ENCODE assay signal across 18 cellular contexts in the genomic region with DNA sequence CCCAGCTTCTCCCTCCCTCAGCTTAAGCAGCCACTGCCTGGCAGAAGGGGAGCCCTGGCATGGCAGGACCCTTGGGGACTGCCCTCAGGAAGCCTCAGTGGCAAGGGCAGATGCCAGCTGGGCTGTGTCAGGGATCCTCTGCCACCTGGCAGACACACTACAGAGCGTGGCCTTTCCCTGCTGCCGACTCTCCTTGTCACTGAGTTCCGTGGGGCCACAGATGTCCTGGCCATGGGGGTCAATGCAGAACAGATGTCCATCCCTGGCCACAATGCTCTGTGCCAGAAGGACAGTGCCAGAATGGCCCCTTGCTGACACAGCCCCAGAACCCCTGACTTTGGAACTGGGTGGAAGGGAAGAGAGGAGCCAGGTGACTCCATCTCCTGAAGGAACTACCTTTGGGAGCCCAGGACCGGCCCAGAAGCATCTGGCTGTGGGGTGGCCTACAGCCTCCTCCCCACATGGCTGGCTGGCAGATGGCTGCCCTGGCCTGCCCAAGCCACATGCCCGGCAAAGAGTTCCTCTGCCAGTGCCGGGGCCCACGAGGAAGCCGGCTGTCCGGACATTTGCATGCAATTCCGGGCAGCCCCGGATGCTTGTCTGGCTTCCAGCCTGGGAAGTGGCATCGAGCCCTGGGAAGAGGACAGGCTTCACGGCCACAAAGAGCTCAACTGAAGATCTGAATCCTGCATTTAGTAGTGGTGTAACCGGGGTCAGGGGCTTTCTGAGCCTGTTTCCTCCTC. TPM values are rescaled to one million over a fixed set of nuclear protein-coding genes. Genes with fewer than 3 reads are reported as not detected.
A peak's percentile ranks its signal among the peaks of the same experiment; 100 is the strongest.
DNase-seq lines count a peak whose midpoint lies in the region; ATAC-seq and TF ChIP-seq lines count a peak whose summit lies in the region.
"Had no signal": no experiment of that assay in that cellular context is flagged by ENCODE, and none has a peak within 500 bp of the region (broad histone marks: within the 10 kb centered on the region; RNA-seq: fewer than 3 reads in every experiment).

No MANE protein-coding gene starts in this region.

- no peaks in the 10 kb centered on the region for H3K36me3 Mint-ChIP-seq in natural killer cell
- no peaks in the 10 kb centered on the region for H3K36me3 Mint-ChIP-seq in natural killer cell treated with Interleukin-12 subunit alpha and Interleukin-12 subunit beta and Interleukin-15 and Interleukin-18, amount 100 ng/mL, for 72 hours
- peaks cover 3% of the 10 kb centered on the region for H3K36me3 Mint-ChIP-seq in activated CD4-positive, alpha-beta memory T cell treated with anti-CD3 and anti-CD28 coated beads for 36 hours
- no peaks in the 10 kb centered on the region for H3K36me3 Mint-ChIP-seq in stimulated activated memory B cell treated with anti-CD40 and anti-IgM and Interleukin-4, amounts not matched to agents 10 μg/mL and 1 μg/mL and 100 μg/mL, for 72 hours
- H3K36me3 Mint-ChIP-seq: CD14-positive monocyte had no signal

- no peak for DNase-seq in natural killer cell
- no peak for DNase-seq in natural killer cell treated with Interleukin-12 subunit alpha and Interleukin-12 subunit beta and Interleukin-15 and Interleukin-18, amount 100 ng/mL, for 72 hours (ENCODE audit: low spot score)
- no peak for DNase-seq in mesenchymal stem cell
- no peak for DNase-seq in GOT3 (lab: John Stamatoyannopoulos, UW)
- no peak for DNase-seq in activated CD4-positive, alpha-beta memory T cell treated with anti-CD3 and anti-CD28 coated beads for 36 hours
- DNase-seq in NCI-H774 (lab: John Stamatoyannopoulos, UW) = no peak
- DNase-seq: activated CD8-positive, alpha-beta memory T cell treated with anti-CD3 and anti-CD28 coated beads, Interleukin-2, amount 50 U/mL, for 48 hours; activated naive CD4-positive, alpha-beta T cell; endodermal cell; NCI-H2029; NCI-H510A; posterior cingulate gyrus; SW 1271; trophoblast cell had no signal

- H2BK15ac ChIP-seq in mesenchymal stem cell (ENCODE audit: low read depth, poor library complexity, severe bottlenecking) = no peak overlapping the region

- CTCF ChIA-PET in activated CD4-positive, alpha-beta memory T cell treated with anti-CD3 and anti-CD28 coated beads for 36 hours (lab: Charles Lee) = no interaction called here

- H3K79me1 ChIP-seq in mesenchymal stem cell (replicated peaks; ENCODE audit: low read length, poor library complexity, severe bottlenecking) = peaks cover 1% of the 10 kb centered on the region

- no peak for TF ChIP-seq CTCF in natural killer cell (IDR thresholded peaks at IDR 0.05)

- no peak overlapping the region for H3K18ac ChIP-seq in mesenchymal stem cell (ENCODE audit: low read depth in 1 of 2, low read length in 2 of 2)

- peak overlapping the region; percentile 66 for H3K27ac ChIP-seq in angular gyrus (ENCODE audit: low read depth, low read length)
- H3K27ac ChIP-seq in mesenchymal stem cell (ENCODE audit: low read length, poor library complexity, severe bottlenecking) = no peak overlapping the region

- POLR2A ChIA-PET in activated CD4-positive, alpha-beta memory T cell treated with anti-CD3 and anti-CD28 coated beads for 36 hours (lab: Charles Lee) = interaction anchor here (0.6 kb wide), 1 partner anchor 446 kb away, joined by 3 read pairs; no protein-coding TSS in a partner anchor

- ATAC-seq in natural killer cell = no peak
- ATAC-seq in natural killer cell treated with Interleukin-12 subunit alpha and Interleukin-12 subunit beta and Interleukin-15 and Interleukin-18, amount 100 ng/mL, for 72 hours = no peak
- no peak for ATAC-seq in stimulated activated memory B cell treated with anti-CD40 and anti-IgM and Interleukin-4, amounts not matched to agents 10 μg/mL and 1 μg/mL and 100 μg/mL, for 72 hours

- H3K23ac ChIP-seq in mesenchymal stem cell (ENCODE audit: low read length in 2 of 2) = no peak overlapping the region

- H3K4me1 Mint-ChIP-seq in natural killer cell = peaks cover 20 to 23% of the 10 kb centered on the region in 2 donors
- H3K4me1 Mint-ChIP-seq in natural killer cell treated with Interleukin-12 subunit alpha and Interleukin-12 subunit beta and Interleukin-15 and Interleukin-18, amount 100 ng/mL, for 72 hours (ENCODE audit: low read depth in 2 of 2) = peaks cover 24 to 29% of the 10 kb centered on the region in 2 donors
- peaks cover 16% of the 10 kb centered on the region for H3K4me1 Mint-ChIP-seq in activated CD4-positive, alpha-beta memory T cell treated with anti-CD3 and anti-CD28 coated beads for 36 hours (ENCODE audit: low read depth)
- H3K4me1 Mint-ChIP-seq in stimulated activated memory B cell treated with anti-CD40 and anti-IgM and Interleukin-4, amounts not matched to agents 10 μg/mL and 1 μg/mL and 100 μg/mL, for 72 hours = peaks cover 23% of the 10 kb centered on the region

- H3K36me3 ChIP-seq in mesenchymal stem cell (ENCODE audit: control insufficient read depth in 1 of 2, insufficient read depth in 2 of 2, low read depth in 1 of 2, low read length in 2 of 2) = no peaks in the 10 kb centered on the region

- H3K27ac Mint-ChIP-seq in natural killer cell = peak overlapping the region in 1 of 2 donors; percentile 45
- peak overlapping the region in 1 of 2 donors; percentile 71 for H3K27ac Mint-ChIP-seq in natural killer cell treated with Interleukin-12 subunit alpha and Interleukin-12 subunit beta and Interleukin-15 and Interleukin-18, amount 100 ng/mL, for 72 hours
- no peak overlapping the region for H3K27ac Mint-ChIP-seq in activated CD4-positive, alpha-beta memory T cell treated with anti-CD3 and anti-CD28 coated beads for 36 hours
- H3K27ac Mint-ChIP-seq in stimulated activated memory B cell treated with anti-CD40 and anti-IgM and Interleukin-4, amounts not matched to agents 10 μg/mL and 1 μg/mL and 100 μg/mL, for 72 hours = no peak overlapping the region

- H3K4me2 ChIP-seq in mesenchymal stem cell (ENCODE audit: low read length, poor library complexity, severe bottlenecking) = no peak overlapping the region

- peaks cover 0 to 15% of the 10 kb centered on the region in 2 experiments for H3K27me3 ChIP-seq in mesenchymal stem cell (ENCODE audit: control insufficient read depth in 1 of 2, insufficient read depth in 1 of 2, low read length in 2 of 2)

- no peak overlapping the region for H4K8ac ChIP-seq in mesenchymal stem cell (ENCODE audit: low read length)

- no peak overlapping the region for H3K4me3 ChIP-seq in mesenchymal stem cell (ENCODE audit: insufficient read depth in 1 of 2, low read depth in 1 of 2, low read length in 2 of 2)

- H2BK12ac ChIP-seq in mesenchymal stem cell (ENCODE audit: low read length in 2 of 2) = no peak overlapping the region

- H3K14ac ChIP-seq in mesenchymal stem cell (ENCODE audit: low read length in 2 of 2) = peak overlapping the region in 1 of 2 experiments; percentile 38

- peaks cover 18% of the 10 kb centered on the region for H3K4me1 ChIP-seq in mesenchymal stem cell (ENCODE audit: control insufficient read depth, insufficient read depth, low read depth, low read length)

- no peak overlapping the region for H2AFZ ChIP-seq in mesenchymal stem cell (ENCODE audit: low read depth, low read length)

- peak overlapping the region; percentile 6 for H4K91ac ChIP-seq in mesenchymal stem cell (ENCODE audit: low read length)

- no peak overlapping the region for H3K4ac ChIP-seq in mesenchymal stem cell (ENCODE audit: low read depth in 1 of 2, low read length in 2 of 2)

- no peak overlapping the region for H2AK5ac ChIP-seq in mesenchymal stem cell (ENCODE audit: low read length, severe bottlenecking)

- 95% methylated on average over 13 of the region's 14 CpGs for WGBS in mesenchymal stem cell

- H2BK5ac ChIP-seq in mesenchymal stem cell (ENCODE audit: low read depth, low read length, poor library complexity, severe bottlenecking) = no peak overlapping the region

- intact Hi-C loops in natural killer cell (cut with micrococcal nuclease) = no loop called here
- intact Hi-C loops in activated CD4-positive, alpha-beta memory T cell treated with anti-CD3 and anti-CD28 coated beads for 36 hours (cut with micrococcal nuclease) = loop anchor here (10.0 kb wide), 1 partner anchor 442 kb away; no protein-coding TSS in a partner anchor

- H3K4me3 Mint-ChIP-seq in natural killer cell = peak overlapping the region; percentile 9
- H3K4me3 Mint-ChIP-seq in natural killer cell treated with Interleukin-12 subunit alpha and Interleukin-12 subunit beta and Interleukin-15 and Interleukin-18, amount 100 ng/mL, for 72 hours = no peak overlapping the region
- no peak overlapping the region for H3K4me3 Mint-ChIP-seq in activated CD4-positive, alpha-beta memory T cell treated with anti-CD3 and anti-CD28 coated beads for 36 hours
- no peak overlapping the region for H3K4me3 Mint-ChIP-seq in stimulated activated memory B cell treated with anti-CD40 and anti-IgM and Interleukin-4, amounts not matched to agents 10 μg/mL and 1 μg/mL and 100 μg/mL, for 72 hours
- H3K4me3 Mint-ChIP-seq: CD14-positive monocyte had no signal

- no peaks in the 10 kb centered on the region for H3K9me3 ChIP-seq in mesenchymal stem cell (ENCODE audit: control insufficient read depth, low read length)

- H3K27me3 Mint-ChIP-seq in natural killer cell (ENCODE audit: low read depth in 2 of 2) = no peaks in the 10 kb centered on the region
- H3K27me3 Mint-ChIP-seq in natural killer cell treated with Interleukin-12 subunit alpha and Interleukin-12 subunit beta and Interleukin-15 and Interleukin-18, amount 100 ng/mL, for 72 hours = peaks cover 0 to 3% of the 10 kb centered on the region in 2 donors
- peaks cover 3% of the 10 kb centered on the region for H3K27me3 Mint-ChIP-seq in activated CD4-positive, alpha-beta memory T cell treated with anti-CD3 and anti-CD28 coated beads for 36 hours
- peaks cover 21% of the 10 kb centered on the region for H3K27me3 Mint-ChIP-seq in stimulated activated memory B cell treated with anti-CD40 and anti-IgM and Interleukin-4, amounts not matched to agents 10 μg/mL and 1 μg/mL and 100 μg/mL, for 72 hours

- no peak overlapping the region for H3K9ac ChIP-seq in mesenchymal stem cell (ENCODE audit: low read length)

- no peak overlapping the region for H2BK120ac ChIP-seq in mesenchymal stem cell (ENCODE audit: low read depth, low read length)

- no peaks in the 10 kb centered on the region for H3K9me3 Mint-ChIP-seq in natural killer cell
- H3K9me3 Mint-ChIP-seq in natural killer cell treated with Interleukin-12 subunit alpha and Interleukin-12 subunit beta and Interleukin-15 and Interleukin-18, amount 100 ng/mL, for 72 hours = no peaks in the 10 kb centered on the region
- no peaks in the 10 kb centered on the region for H3K9me3 Mint-ChIP-seq in activated CD4-positive, alpha-beta memory T cell treated with anti-CD3 and anti-CD28 coated beads for 36 hours
- no peaks in the 10 kb centered on the region for H3K9me3 Mint-ChIP-seq in stimulated activated memory B cell treated with anti-CD40 and anti-IgM and Interleukin-4, amounts not matched to agents 10 μg/mL and 1 μg/mL and 100 μg/mL, for 72 hours
- H3K9me3 Mint-ChIP-seq: endodermal cell; stimulated activated naive CD8-positive, alpha-beta T cell treated with anti-CD3 and anti-CD28 coated beads, Interleukin-15, Interleukin-2, amounts not matched to agents 100 ng/mL and 50 ng/mL, for 24 hours had no signal

RNA-seq across cellular contexts. Expression of a gene that starts 24.1 kb away (rescaled TPM):
- 1 to 10 TPM; 1.0 to 2.2 (median 2.2) TPM for total RNA-seq in natural killer cell
- under 1 TPM; 0.38 to 0.92 TPM for total RNA-seq in natural killer cell treated with Interleukin-12 subunit alpha and Interleukin-12 subunit beta and Interleukin-15 and Interleukin-18, amount 100 ng/mL, for 72 hours
- polyA plus RNA-seq in mesenchymal stem cell (2013, experiment 1 of 2) = 1.3 TPM
- 1.5 TPM for polyA plus RNA-seq in mesenchymal stem cell (2013, experiment 2 of 2)
- 1 to 10 TPM; 1.2 to 1.4 TPM for total RNA-seq in activated CD4-positive, alpha-beta memory T cell treated with anti-CD3 and anti-CD28 coated beads for 36 hours
- polyA plus RNA-seq: CD14-positive monocyte had no signal

RNA-seq across cellular contexts. Expression of a gene that starts 37.4 kb away (rescaled TPM):
- 10 to 100 TPM; 17.7 to 24.9 (median 18.8) TPM for total RNA-seq in natural killer cell
- total RNA-seq in natural killer cell treated with Interleukin-12 subunit alpha and Interleukin-12 subunit beta and Interleukin-15 and Interleukin-18, amount 100 ng/mL, for 72 hours = 10 to 100 TPM; 14.0 to 15.2 TPM
- polyA plus RNA-seq in mesenchymal stem cell (2013, experiment 1 of 2) = 13.7 TPM
- 12.8 TPM for polyA plus RNA-seq in mesenchymal stem cell (2013, experiment 2 of 2)
- total RNA-seq in activated CD4-positive, alpha-beta memory T cell treated with anti-CD3 and anti-CD28 coated beads for 36 hours = 10 to 100 TPM; 16.1 to 16.3 TPM
